ENCODE assay signal across 29 cellular contexts in the genomic region with DNA sequence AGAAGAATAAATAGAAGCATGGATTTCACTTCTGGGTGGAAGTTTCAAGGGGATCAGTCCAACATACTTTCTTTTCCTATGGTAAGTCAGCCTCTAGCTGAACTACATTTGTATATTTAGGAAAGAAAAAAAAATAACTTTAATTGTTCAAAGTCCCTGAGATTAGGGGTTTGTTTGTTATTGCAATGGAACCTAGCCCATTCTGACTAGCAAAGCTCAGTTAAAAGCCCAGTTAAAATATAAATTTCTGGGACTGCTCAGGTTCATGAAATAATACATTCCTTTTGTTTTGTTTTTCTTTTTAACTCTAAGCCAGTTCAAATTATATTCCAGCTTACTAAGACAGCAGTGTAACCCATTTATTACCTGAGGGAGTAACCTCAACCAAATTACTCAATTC.
A peak's percentile ranks its signal among the peaks of the same experiment; 100 is the strongest.
DNase-seq lines count a peak whose midpoint lies in the region; ATAC-seq, FAIRE-seq and TF ChIP-seq lines count a peak whose summit lies in the region.
"Had no signal": no experiment of that assay in that cellular context is flagged by ENCODE, and none has a peak within 500 bp of the region (broad histone marks: within the 10 kb centered on the region; RNA-seq: fewer than 3 reads in every experiment).

No MANE protein-coding gene starts in this region.

- intact Hi-C loops in HepG2 (cut with micrococcal nuclease; ENCODE audit: unreplicated experiment) (loop anchor here (5.0 to 10.0 kb wide), 2 partner anchors 127 to 160 kb away; no protein-coding TSS in a partner anchor), right lobe of liver (cut with DNase I) (no loop called here)

- no peak overlapping the region for H2AFZ ChIP-seq in HepG2 (ENCODE audit: low read length)

- no peaks in the 10 kb centered on the region for H3K79me2 ChIP-seq in HepG2 (ENCODE audit: insufficient read depth, low read length)

- TF ChIP-seq EP300 in HepG2 (IDR thresholded peaks at IDR 0.05; ENCODE audit: low read depth in 2 of 2, low read length in 2 of 2): no peak
- TF ChIP-seq EP300 in HepG2 (CRISPR knock-in tag; IDR thresholded peaks at IDR 0.05; ENCODE audit: borderline replicate concordance): no peak

- DNase-seq in HepG2 (ENCODE audit: low spot score): no peak
- DNase-seq in right lobe of liver: no peak
- no peak for DNase-seq in D721Med (ENCODE audit: insufficient read length, low spot score)
- no peak for DNase-seq in CD1c-positive myeloid dendritic cell (ENCODE audit: extremely low spot score)
- DNase-seq: 8988T; ACHN; AML-193; BE2C; C1 segment of cervical spinal cord; Caco-2; Calu3; CD4-positive, alpha-beta memory T cell; CD4-positive, alpha-beta T cell; CD4-positive, CD25-positive, alpha-beta regulatory T cell; CD8-positive, alpha-beta memory T cell; CD8-positive, alpha-beta T cell; DMS 273 treated with DMSO at 0.1 percent for 48 hours; DMS153; DMS53; DMS79; DMS79 treated with DMSO at 0.1 percent for 48 hours; DND-41; EL had no signal

- H3K9ac ChIP-seq in HepG2 (ENCODE audit: insufficient read depth, low read depth, low read length): no peak overlapping the region
- H3K9ac ChIP-seq: BLaER1; BLaER1 treated with 17β-estradiol and CSF1 and Interleukin-3, amounts not matched to agents 10 nM and 100 nM had no signal

- H3K27ac ChIP-seq in HepG2 (ENCODE audit: extremely low read length, insufficient read depth, low read length) (no peak overlapping the region), right lobe of liver (no peak overlapping the region)
- H3K27ac ChIP-seq: 22Rv1; A549; BLaER1; BLaER1 treated with 17β-estradiol and CSF1 and Interleukin-3, amounts not matched to agents 10 nM and 100 nM; C4-2B had no signal

- CTCF ChIA-PET in HepG2 (lab: Yijun Ruan, JAX; ENCODE audit: low intra/inter-chr PET ratio, low total read pairs): no interaction called here

- in situ Hi-C loops in HepG2 (cut with HindIII; ENCODE audit: extremely low pct_ligation_motif_present, low pct_unique_long_range_greater_than_20kb): no loop called here

- no peak overlapping the region for H3K4me2 ChIP-seq in HepG2 (ENCODE audit: low read depth, low read length)
- H3K4me2 ChIP-seq: A549; BLaER1; BLaER1 treated with 17β-estradiol and CSF1 and Interleukin-3, amounts not matched to agents 10 nM and 100 nM had no signal

- H3K9me3 ChIP-seq in HepG2 (ENCODE audit: low read length) (no peaks in the 10 kb centered on the region), right lobe of liver (no peaks in the 10 kb centered on the region)
- H3K9me3 ChIP-seq: A549; BE2C; BLaER1; BLaER1 treated with 17β-estradiol and CSF1 and Interleukin-3, amounts not matched to agents 10 nM and 100 nM; Caco-2 had no signal

- BruUV-seq in HepG2 (replicated peaks; lab: Mats Ljungman, UMichigan): no TSS peak

- no peaks in the 10 kb centered on the region for H4K20me1 ChIP-seq in HepG2 (ENCODE audit: insufficient read depth, low read length)
- H4K20me1 ChIP-seq: BLaER1; BLaER1 treated with 17β-estradiol and CSF1 and Interleukin-3, amounts not matched to agents 10 nM and 100 nM had no signal

- FAIRE-seq in HepG2 (lab: Jason Lieb, UNC) (no peak), D721Med (lab: Jason Lieb, UNC) (peak; percentile 81)
- FAIRE-seq: A204.1, A549 had no signal

- H3K4me1 ChIP-seq in HepG2 (ENCODE audit: insufficient read depth, low read length): peaks cover 39% of the 10 kb centered on the region
- H3K4me1 ChIP-seq in right lobe of liver: no peaks in the 10 kb centered on the region
- H3K4me1 ChIP-seq: A549; BE2C; BLaER1; BLaER1 treated with 17β-estradiol and CSF1 and Interleukin-3, amounts not matched to agents 10 nM and 100 nM; Caco-2 had no signal

- no peak for TF ChIP-seq POLR2A in HepG2 (IDR thresholded peaks at IDR 0.05; ENCODE audit: insufficient read depth in 1 of 2, low read depth in 2 of 2, low read length in 2 of 2)
- no peak for TF ChIP-seq POLR2A in right lobe of liver (IDR thresholded peaks at IDR 0.05)

- POLR2A ChIA-PET in HepG2 (lab: Yijun Ruan, JAX): no interaction called here

- TF ChIP-seq CTCF in HepG2 (CRISPR knock-in tag; IDR thresholded peaks at IDR 0.05) (no peak), right lobe of liver (IDR thresholded peaks at IDR 0.05) (no peak), D721Med (IDR thresholded peaks at IDR 0.05; ENCODE audit: insufficient read depth, missing control alignments) (no peak)

- ATAC-seq in HepG2 (no peak), right lobe of liver (no peak)
- ATAC-seq: A549; CD8-positive, alpha-beta T cell had no signal

- H3K36me3 ChIP-seq in HepG2 (replicated peaks in 1 of 2; ENCODE audit: control insufficient read depth in 1 of 2, insufficient read depth in 2 of 2, low read length in 2 of 2): no peaks in the 10 kb centered on the region; a peak in 1 of 5 replicates
- H3K36me3 ChIP-seq in right lobe of liver: no peaks in the 10 kb centered on the region
- H3K36me3 ChIP-seq: BE2C; BLaER1; BLaER1 treated with 17β-estradiol and CSF1 and Interleukin-3, amounts not matched to agents 10 nM and 100 nM had no signal

- H3K4me3 ChIP-seq in HepG2 (replicated peaks in 1 of 3; ENCODE audit: insufficient read depth in 1 of 3, low read depth in 2 of 3, low read length in 3 of 3) (no peak overlapping the region), right lobe of liver (no peak overlapping the region)
- H3K4me3 ChIP-seq: A549; BLaER1; BLaER1 treated with 17β-estradiol and CSF1 and Interleukin-3, amounts not matched to agents 10 nM and 100 nM had no signal

- H3K27me3 ChIP-seq in HepG2 (ENCODE audit: control insufficient read depth in 1 of 2, insufficient read depth in 2 of 2, low read length in 2 of 2) (no peaks in the 10 kb centered on the region), right lobe of liver (no peaks in the 10 kb centered on the region)
- H3K27me3 ChIP-seq: BE2C; BLaER1; BLaER1 treated with 17β-estradiol and CSF1 and Interleukin-3, amounts not matched to agents 10 nM and 100 nM had no signal

- TF ChIP-seq RAD21 in HepG2 (CRISPR knock-in tag; IDR thresholded peaks at IDR 0.05): no peak

TF ChIP-seq in HepG2, 621 proteins besides CTCF, POLR2A, EP300 and RAD21:
- TF ChIP-seq ZNF12 (CRISPR knock-in tag; IDR thresholded peaks at IDR 0.05) (peak; percentile 96), TBX2 (CRISPR knock-in tag; IDR thresholded peaks at IDR 0.05; ENCODE audit: borderline replicate concordance) (no peak)
TF ChIP-seq in HepG2: peak in this region for 1.
